In the genomic region with DNA sequence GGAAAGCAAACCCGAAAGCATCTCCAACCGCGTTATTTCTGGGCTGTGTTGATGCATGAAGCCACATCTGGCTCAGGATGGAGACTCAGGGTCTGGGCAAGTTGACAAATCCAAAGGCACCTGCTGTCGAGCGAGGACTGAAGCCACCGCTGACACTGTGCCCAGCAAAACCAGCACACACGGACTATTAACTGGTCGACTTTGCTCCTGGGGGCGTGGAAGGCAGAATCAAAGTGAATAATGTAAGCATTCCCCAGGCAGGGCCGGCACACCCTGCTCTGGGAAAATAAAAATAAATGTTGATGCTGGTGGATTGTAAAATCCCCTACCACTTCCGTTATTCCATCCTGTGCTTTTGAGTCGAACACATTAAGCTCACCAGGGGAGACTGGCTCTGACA, we compare ENCODE assay signal across 24 cellular contexts.
"Had no signal": no experiment of that assay in that cellular context is flagged by ENCODE, and none has a peak within 500 bp of the region (broad histone marks: within the 10 kb centered on the region; RNA-seq: fewer than 3 reads in every experiment).

No MANE protein-coding gene starts in this region.

- H3K4me3 ChIP-seq: adrenal gland, esophagus muscularis mucosa, gastroesophageal sphincter, heart left ventricle, left lung, prostate gland, right atrium auricular region, tibial nerve, vagina had no signal

- FAIRE-seq: astrocyte, bronchial epithelial cell, kidney, TTC549 had no signal

- H3K27me3 ChIP-seq: adrenal gland, right atrium auricular region, tibial nerve, vagina had no signal

- ATAC-seq: activated CD4-positive, alpha-beta T cell treated with anti-CD3 and anti-CD28 coated beads for 36 hours; activated naive CD4-positive, alpha-beta T cell treated with anti-CD3 and anti-CD28 coated beads, Interleukin-2, amount 50 U/mL, for 72 hours; gastroesophageal sphincter; heart left ventricle; left lung; stimulated activated naive CD8-positive, alpha-beta T cell treated with anti-CD3 and anti-CD28 coated beads, Interleukin-15, Interleukin-2, amounts not matched to agents 100 U/mL and 50 U/mL, for 24 hours had no signal

- H3K4me1 ChIP-seq: adrenal gland, esophagus muscularis mucosa, gastroesophageal sphincter, heart left ventricle, left lung, prostate gland, right atrium auricular region had no signal

- DNase-seq: activated CD4-positive, alpha-beta T cell treated with anti-CD3 and anti-CD28 coated beads for 36 hours; activated CD4-positive, alpha-beta T cell treated with anti-CD3 and anti-CD28 coated beads, Interleukin-2, amount 50 U/mL, for 48 hours; activated gamma-delta T cell treated with Interleukin-2 at 50 U/mL for 16 hours; activated T-cell treated with anti-CD3 and anti-CD28 coated beads for 4 hours; adrenal gland; effector CD4-positive, alpha-beta T cell; heart left ventricle; kidney; left lung; mammary epithelial cell; midbrain; stimulated activated CD4-positive, alpha-beta T cell treated with anti-CD3 and anti-CD28 coated beads, Interleukin-2, amount 100 ng/mL, for 24 hours; stimulated activated naive CD8-positive, alpha-beta T cell treated with anti-CD3 and anti-CD28 coated beads, Interleukin-15, Interleukin-2, amounts not matched to agents 100 U/mL and 50 U/mL, for 24 hours; substantia nigra had no signal

- H3K9me3 ChIP-seq: adrenal gland, esophagus muscularis mucosa, gastroesophageal sphincter, heart left ventricle, left lung, prostate gland, right atrium auricular region, tibial nerve, vagina had no signal

- H3K36me3 ChIP-seq: adrenal gland, esophagus muscularis mucosa, gastroesophageal sphincter, heart left ventricle, left lung, prostate gland, right atrium auricular region, tibial nerve, vagina had no signal

- H3K27ac ChIP-seq: adrenal gland, esophagus muscularis mucosa, gastroesophageal sphincter, heart left ventricle, left lung, prostate gland, right atrium auricular region, tibial nerve, vagina had no signal
